20 cellular contexts compared by ENCODE assay signal in the genomic region with DNA sequence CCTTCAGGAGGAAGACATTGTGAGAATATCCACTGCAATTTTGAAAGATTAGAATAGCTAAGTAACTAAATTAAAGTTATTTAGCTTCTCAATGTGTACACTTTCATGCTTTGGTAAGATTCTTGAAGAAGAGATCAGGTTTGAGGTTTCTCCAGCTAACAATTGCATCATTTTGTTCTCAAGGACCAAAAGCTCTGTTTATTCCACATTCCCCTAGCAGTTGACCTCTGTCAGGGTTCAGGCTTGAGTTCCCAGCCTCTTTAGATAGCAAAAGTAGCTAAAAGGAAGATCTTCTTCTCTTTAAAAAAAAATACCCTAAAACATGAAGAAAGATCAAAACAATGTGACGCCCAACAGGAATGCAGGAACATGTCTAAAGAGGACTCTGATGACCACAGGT.
"Had no signal": no experiment of that assay in that cellular context is flagged by ENCODE, and none has a peak within 500 bp of the region (broad histone marks: within the 10 kb centered on the region; RNA-seq: fewer than 3 reads in every experiment).

No MANE protein-coding gene starts in this region.

- ATAC-seq: esophagus mucosa; left cardiac atrium; lower lobe of right lung; natural killer cell treated with Interleukin-12 subunit alpha and Interleukin-12 subunit beta and Interleukin-15 and Interleukin-18, amount 100 ng/mL, for 72 hours; right lobe of liver had no signal

- H3K27me3 ChIP-seq: colonic mucosa, right lobe of liver had no signal

- H3K4me3 ChIP-seq: colonic mucosa, left ventricle myocardium inferior, lower lobe of right lung, prostate gland, right lobe of liver, skin epidermis had no signal

- H3K4me1 ChIP-seq: colonic mucosa, lower lobe of right lung, parathyroid adenoma, prostate gland, right lobe of liver had no signal

- H3K36me3 ChIP-seq: colonic mucosa, left ventricle myocardium inferior, lower lobe of right lung, prostate gland, right lobe of liver had no signal

- DNase-seq: cerebellar nuclear complex; colonic mucosa; effector memory CD4-positive, alpha-beta T cell; foreskin fibroblast; immature natural killer cell; kidney; left cardiac atrium; left ventricle myocardium inferior; lower lobe of right lung; midbrain; retina; right lobe of liver; stimulated activated CD4-positive, alpha-beta T cell treated with anti-CD3 and anti-CD28 coated beads, Interleukin-12 subunit alpha, Interleukin-12 subunit beta, amount 100 ng/mL, for 4 hours; stimulated activated naive CD4-positive, alpha-beta T cell treated with Interleukin-2 at 50 U/mL for 16 hours; trophoblast cell had no signal

- H3K9ac ChIP-seq: parathyroid adenoma had no signal

- H2AFZ ChIP-seq: parathyroid adenoma had no signal

- H3K27ac ChIP-seq: colonic mucosa, left ventricle myocardium inferior, lower lobe of right lung, parathyroid adenoma, prostate gland, right lobe of liver, skin epidermis had no signal

- H3K9me3 ChIP-seq: colonic mucosa, lower lobe of right lung, prostate gland, right lobe of liver had no signal
